ENCODE assay signal across 29 cellular contexts in genomic region chr1:21603177-21604138, GRCh38.
"Had no signal": no experiment of that assay in that cellular context is flagged by ENCODE, and none has a peak within 500 bp of the region (broad histone marks: within the 10 kb centered on the region; RNA-seq: fewer than 3 reads in every experiment).

No MANE protein-coding gene starts in this region.

- H3K4me3 ChIP-seq: ascending aorta, body of pancreas, Peyer's patch, SJCRH30 had no signal

- DNase-seq: activated CD4-positive, alpha-beta T cell treated with anti-CD3 and anti-CD28 coated beads for 1 hour; activated CD4-positive, alpha-beta T cell treated with anti-CD3 and anti-CD28 coated beads, Interleukin-2, amount 10 ng/mL, durations not matched to agents 24 days and 14 days; activated CD4-positive, alpha-beta T cell treated with anti-CD3 and anti-CD28 coated beads, Interleukin-2, amount 50 U/mL, for 48 hours; activated CD8-positive, alpha-beta memory T cell treated with anti-CD3 and anti-CD28 coated beads, Interleukin-2, amount 10 ng/mL, durations not matched to agents 7 days and 5 days; activated effector memory CD4-positive, alpha-beta T cell treated with anti-CD3 and anti-CD28 coated beads, Interleukin-2, amount 50 U/mL, for 16 hours; activated naive CD4-positive, alpha-beta T cell treated with Interleukin-2 at 50 U/mL for 16 hours; activated naive CD8-positive, alpha-beta T cell treated with anti-CD3 and anti-CD28 coated beads, Interleukin-2, amount 50 U/mL, for 24 hours; activated T-cell treated with anti-CD3 and anti-CD28 coated beads, Interleukin-2, amount 50 U/mL, for 24 hours; amniotic stem cell; body of pancreas; cerebellar nuclear complex; KBM-7; MV-4-11; NCI-H1092 treated with DMSO at 0.1 percent for 48 hours; NCI-H1417 treated with DMSO at 0.1 percent for 48 hours; NCI-H1694; NCI-H2081; NCI-H446; NCI-H524; Peyer's patch; Right ventricle myocardium superior; SJCRH30; SK-N-SH; SW 1271 had no signal

- H3K27ac ChIP-seq: ascending aorta, body of pancreas, Peyer's patch, RWPE1, SJCRH30 had no signal

- H3K27me3 Mint-ChIP-seq: activated CD8-positive, alpha-beta memory T cell treated with anti-CD3 and anti-CD28 coated beads, Interleukin-2, amount 10 ng/mL, durations not matched to agents 7 days and 5 days had no signal

- H3K9me3 Mint-ChIP-seq: activated CD4-positive, alpha-beta T cell treated with anti-CD3 and anti-CD28 coated beads, Interleukin-2, amount 10 ng/mL, durations not matched to agents 24 days and 14 days; activated naive CD4-positive, alpha-beta T cell treated with anti-CD3 and anti-CD28 coated beads, Interleukin-2, amount 50 U/mL, for 72 hours; activated naive CD8-positive, alpha-beta T cell treated with anti-CD3 and anti-CD28 coated beads, Interleukin-2, amount 50 U/mL, for 24 hours; activated T-cell treated with anti-CD3 and anti-CD28 coated beads, Interleukin-2, amount 50 U/mL, for 24 hours; activated T-helper 1 cell treated with anti-CD3 and anti-CD28 coated beads, Interleukin-12 subunit alpha, Interleukin-12 subunit beta, Interleukin-2, Interleukin-4 antibody, amounts not matched to agents 30 ng/mL and 10 ng/mL and 1 ng/mL, durations not matched to agents 14 hours and 24 hours and 36 hours; T-helper 2 cell treated with Interferon-gamma antibody and Interleukin-4, amounts not matched to agents 5 μg/mL and 100 μg/mL, for 36 hours had no signal

- H3K36me3 ChIP-seq: ascending aorta, Peyer's patch, SJCRH30 had no signal

- ATAC-seq: activated CD8-positive, alpha-beta memory T cell treated with anti-CD3 and anti-CD28 coated beads, Interleukin-2, amount 10 ng/mL, durations not matched to agents 7 days and 5 days; activated naive CD4-positive, alpha-beta T cell treated with anti-CD3 and anti-CD28 coated beads, Interleukin-2, amount 50 U/mL, for 72 hours; activated naive CD8-positive, alpha-beta T cell treated with anti-CD3 and anti-CD28 coated beads, Interleukin-2, amount 50 U/mL, for 24 hours; body of pancreas had no signal

- H3K27ac Mint-ChIP-seq: activated CD4-positive, alpha-beta T cell treated with anti-CD3 and anti-CD28 coated beads, Interleukin-2, amount 10 ng/mL, durations not matched to agents 24 days and 14 days; activated CD8-positive, alpha-beta memory T cell treated with anti-CD3 and anti-CD28 coated beads, Interleukin-2, amount 10 ng/mL, durations not matched to agents 7 days and 5 days; activated naive CD8-positive, alpha-beta T cell treated with anti-CD3 and anti-CD28 coated beads, Interleukin-2, amount 50 U/mL, for 24 hours; activated T-cell treated with anti-CD3 and anti-CD28 coated beads, Interleukin-2, amount 50 U/mL, for 24 hours; activated T-helper 1 cell treated with anti-CD3 and anti-CD28 coated beads, Interleukin-12 subunit alpha, Interleukin-12 subunit beta, Interleukin-2, Interleukin-4 antibody, amounts not matched to agents 30 ng/mL and 10 ng/mL and 1 ng/mL, durations not matched to agents 14 hours and 24 hours and 36 hours; T-helper 2 cell treated with Interferon-gamma antibody and Interleukin-4, amounts not matched to agents 5 μg/mL and 100 μg/mL, for 36 hours had no signal

- H3K9me3 ChIP-seq: ascending aorta, body of pancreas, Peyer's patch, SJCRH30, SK-N-SH had no signal

- H3K4me1 ChIP-seq: ascending aorta, SJCRH30 had no signal

- H3K4me3 Mint-ChIP-seq: activated CD4-positive, alpha-beta T cell treated with anti-CD3 and anti-CD28 coated beads, Interleukin-2, amount 10 ng/mL, durations not matched to agents 24 days and 14 days; activated CD8-positive, alpha-beta memory T cell treated with anti-CD3 and anti-CD28 coated beads, Interleukin-2, amount 10 ng/mL, durations not matched to agents 7 days and 5 days; activated naive CD8-positive, alpha-beta T cell treated with anti-CD3 and anti-CD28 coated beads, Interleukin-2, amount 50 U/mL, for 24 hours; activated T-cell treated with anti-CD3 and anti-CD28 coated beads, Interleukin-2, amount 50 U/mL, for 24 hours; activated T-helper 1 cell treated with anti-CD3 and anti-CD28 coated beads, Interleukin-12 subunit alpha, Interleukin-12 subunit beta, Interleukin-2, Interleukin-4 antibody, amounts not matched to agents 30 ng/mL and 10 ng/mL and 1 ng/mL, durations not matched to agents 14 hours and 24 hours and 36 hours; T-helper 2 cell treated with Interferon-gamma antibody and Interleukin-4, amounts not matched to agents 5 μg/mL and 100 μg/mL, for 36 hours had no signal

- H3K36me3 Mint-ChIP-seq: activated CD8-positive, alpha-beta memory T cell treated with anti-CD3 and anti-CD28 coated beads, Interleukin-2, amount 10 ng/mL, durations not matched to agents 7 days and 5 days; activated naive CD4-positive, alpha-beta T cell treated with anti-CD3 and anti-CD28 coated beads, Interleukin-2, amount 50 U/mL, for 72 hours had no signal

- H3K27me3 ChIP-seq: ascending aorta, body of pancreas, Peyer's patch, SJCRH30 had no signal
